21 cellular contexts compared by ENCODE assay signal in the genomic region with DNA sequence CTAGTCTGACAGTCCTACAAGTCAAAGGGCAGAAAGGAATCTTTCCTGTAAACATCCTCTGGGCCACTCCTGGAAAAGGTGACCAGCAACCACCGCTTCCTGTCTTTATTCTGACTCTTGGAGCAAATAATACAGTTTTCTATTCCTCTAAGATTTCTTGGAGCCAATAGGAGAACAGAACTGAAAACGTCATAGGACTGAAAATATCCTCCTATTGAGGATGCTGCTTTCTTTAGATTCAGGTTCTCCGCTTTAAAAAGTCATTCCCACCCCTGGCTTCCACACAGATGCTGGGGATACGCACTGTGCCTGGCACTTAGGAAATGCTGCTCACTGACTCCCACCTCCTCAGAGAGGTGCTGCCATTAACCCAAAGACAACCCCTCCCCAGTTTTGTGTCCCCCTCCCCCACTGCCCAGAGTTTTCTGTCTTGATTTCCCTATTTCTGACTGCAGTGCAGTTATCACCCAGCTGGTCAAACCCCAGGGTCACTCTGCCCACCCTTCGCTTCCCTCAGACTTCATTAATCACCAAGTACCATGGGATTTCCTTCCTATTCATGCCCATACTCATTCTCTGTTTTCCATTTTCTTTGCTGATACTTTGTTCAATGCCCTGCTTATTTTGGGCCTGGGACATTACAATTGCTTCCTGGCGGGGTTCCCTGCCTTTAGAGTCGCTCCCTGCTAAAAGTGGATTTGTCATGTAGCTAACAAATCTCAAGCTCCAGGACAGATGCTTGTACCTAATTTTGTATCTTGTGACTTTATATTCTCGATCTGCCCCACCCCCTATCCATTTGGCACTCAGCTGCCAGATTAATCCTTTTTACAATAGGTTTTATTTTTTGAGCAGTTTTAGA.
A peak's percentile ranks its signal among the peaks of the same experiment; 100 is the strongest.
DNase-seq lines count a peak whose midpoint lies in the region; ATAC-seq and TF ChIP-seq lines count a peak whose summit lies in the region.
"Had no signal": no experiment of that assay in that cellular context is flagged by ENCODE, and none has a peak within 500 bp of the region (broad histone marks: within the 10 kb centered on the region; RNA-seq: fewer than 3 reads in every experiment).

No MANE protein-coding gene starts in this region.

- no peak overlapping the region for H4K91ac ChIP-seq in IMR-90 (ENCODE audit: insufficient read depth, low read depth, low read length)

- TF ChIP-seq RAD21 in IMR-90 (IDR thresholded peaks at IDR 0.05; ENCODE audit: low read length), result no peak

- 96% methylated on average over 3 of the region's 8 CpGs; no CpG with 5 or more reads in 1 of the 2 experiments for WGBS in IMR-90 (ENCODE audit: extremely low coverage in 2 of 2, insufficient read length in 1 of 2), 2 experiments
- WGBS in lung, 2 donors, result 66 to 76% methylated on average over 8 of the region's 8 CpGs

- no peak overlapping the region for H2AK9ac ChIP-seq in IMR-90 (replicated peaks; ENCODE audit: low read depth, low read length, poor library complexity)

- H3K4me3 ChIP-seq in IMR-90 (ENCODE audit: insufficient read depth, low read depth, low read length) (no peak overlapping the region), lung (no peak overlapping the region), subcutaneous abdominal adipose tissue (ENCODE audit: low read depth in 1 of 5, low read length in 5 of 5) (no peak overlapping the region)
- H3K4me3 ChIP-seq: prostate gland had no signal

- H3K4me1 ChIP-seq in IMR-90 (ENCODE audit: control insufficient read depth, insufficient read depth, low read length) (peaks cover 15% of the 10 kb centered on the region), lung (ENCODE audit: control insufficient read depth in 2 of 2, insufficient read depth in 2 of 2, low read length in 2 of 2) (peaks cover 4 to 15% of the 10 kb centered on the region in 2 donors), subcutaneous abdominal adipose tissue (ENCODE audit: control insufficient read depth in 5 of 5, insufficient read depth in 5 of 5, low read length in 5 of 5) (peaks cover 0 to 38% (median 0%) of the 10 kb centered on the region in 5 donors)

- H3K9me1 ChIP-seq in IMR-90 (ENCODE audit: insufficient read depth, low read length), result peaks cover 7% of the 10 kb centered on the region; the same call in 1 of the 2 replicates

- H2AFZ ChIP-seq in IMR-90 (replicated peaks; ENCODE audit: low read length, poor library complexity), result peak overlapping the region; percentile 12

- no peaks in the 10 kb centered on the region for H3K9me3 Mint-ChIP-seq in endothelial cell (ENCODE audit: unreplicated experiment)
- H3K9me3 Mint-ChIP-seq: CD8-positive, alpha-beta T cell; central memory CD8-positive, alpha-beta T cell; memory B cell; natural killer cell; T-helper 1 cell treated with Interleukin-12 subunit alpha and Interleukin-12 subunit beta and Interleukin-4 antibody, amounts not matched to agents 30 μg/mL and 1 μg/mL, for 36 hours had no signal

- H2AK5ac ChIP-seq in IMR-90 (ENCODE audit: low read depth, low read length), result peak overlapping the region; percentile 66

- H3K9me3 ChIP-seq in IMR-90 (ENCODE audit: control insufficient read depth, insufficient read depth, low read length) (no peaks in the 10 kb centered on the region), lung (ENCODE audit: control insufficient read depth in 2 of 2, insufficient read depth in 1 of 2, low read length in 1 of 2) (peaks cover 0 to 2% of the 10 kb centered on the region in 2 donors), subcutaneous abdominal adipose tissue (ENCODE audit: control insufficient read depth in 5 of 5, low read length in 5 of 5) (no peaks in the 10 kb centered on the region)
- H3K9me3 ChIP-seq: prostate gland had no signal

- H3K36me3 Mint-ChIP-seq in endothelial cell (ENCODE audit: low read depth, unreplicated experiment), result no peaks in the 10 kb centered on the region
- H3K36me3 Mint-ChIP-seq: CD8-positive, alpha-beta T cell; memory B cell; natural killer cell had no signal

- no peaks in the 10 kb centered on the region for H3K79me1 ChIP-seq in IMR-90 (ENCODE audit: low read depth in 1 of 2, low read length in 2 of 2)

- peak overlapping the region; percentile 45; the same call in 1 of the 2 replicates for H3K4ac ChIP-seq in IMR-90 (ENCODE audit: low read depth, low read length)

- H3K18ac ChIP-seq in IMR-90 (ENCODE audit: low read depth, low read length), result no peak overlapping the region

- no TSS peak for BruUV-seq in IMR-90 (replicated peaks; lab: Mats Ljungman, UMichigan)

- TF ChIP-seq CTCF in IMR-90 (conservative IDR thresholded peaks at IDR 0.05; ENCODE audit: low read depth, low read length), result no peak
- TF ChIP-seq CTCF in endothelial cell (IDR thresholded peaks at IDR 0.05; ENCODE audit: unreplicated experiment), result no peak
- no peak for TF ChIP-seq CTCF in lung (IDR thresholded peaks at IDR 0.05; ENCODE audit: control extremely low read depth, extremely low read depth)

- in situ Hi-C loops in IMR-90 (cut with MboI; ENCODE audit: low sequenced_read_pairs), result no loop called here

- CTCF ChIA-PET in IMR-90 (lab: Yijun Ruan, JAX), result interaction anchor here (0.6 kb wide), 1 partner anchor 35 kb away, joined by 3 read pairs; no protein-coding TSS in a partner anchor

- H3K23ac ChIP-seq in IMR-90 (ENCODE audit: low read depth, low read length), result no peak overlapping the region

- intact Hi-C loops in IMR-90 (cut with micrococcal nuclease) (no loop called here), head of caudate nucleus (cut with DNase I) (no loop called here)

- DNase-seq in IMR-90 (no peak), endothelial cell (ENCODE audit: low spot score) (peak; percentile 21), lung (ENCODE audit: low spot score) (no peak), D341Med (ENCODE audit: low spot score) (no peak), head of caudate nucleus (no peak)
- no peak for DNase-seq in activated CD4-positive, alpha-beta T cell treated with anti-CD3 and anti-CD28 coated beads for 1 hour
- DNase-seq: activated CD4-positive, alpha-beta T cell treated with anti-CD3 and anti-CD28 coated beads, Interleukin-2, amount 50 U/mL, for 4 hours; activated naive CD4-positive, alpha-beta T cell; activated T-cell treated with anti-CD3 and anti-CD28 coated beads for 4 hours; CD8-positive, alpha-beta T cell; DND-41; glutamatergic neuron; KG1; natural killer cell; NCI-H1048; NCI-H2081 had no signal

- ATAC-seq in IMR-90 (ENCODE audit: low read depth), result no peak
- no peak for ATAC-seq in lung (ENCODE audit: insufficient read depth, low FRiP score)
- ATAC-seq: CD8-positive, alpha-beta T cell; natural killer cell had no signal

- no peak overlapping the region for H4K5ac ChIP-seq in IMR-90 (ENCODE audit: low read depth, low read length)

- peak overlapping the region; percentile 63; the same call in 1 of the 3 replicates for H2BK15ac ChIP-seq in IMR-90 (ENCODE audit: low read depth, low read length)

- H3K27me3 Mint-ChIP-seq in endothelial cell (ENCODE audit: unreplicated experiment), result peaks cover 3% of the 10 kb centered on the region

- H3K27me3 ChIP-seq in IMR-90 (ENCODE audit: control insufficient read depth, insufficient read depth, low read length) (no peaks in the 10 kb centered on the region), lung (ENCODE audit: control insufficient read depth, insufficient read depth) (no peaks in the 10 kb centered on the region), subcutaneous abdominal adipose tissue (ENCODE audit: control insufficient read depth in 5 of 5, insufficient read depth in 4 of 5, low read length in 5 of 5) (no peaks in the 10 kb centered on the region)

- peak overlapping the region; percentile 54; the same call in 1 of the 2 replicates for H2BK120ac ChIP-seq in IMR-90 (ENCODE audit: low read depth, low read length)

- TF ChIP-seq POLR2A in IMR-90 (IDR thresholded peaks at IDR 0.05; ENCODE audit: low read depth, low read length), result no peak

- POLR2A ChIA-PET in IMR-90 (lab: Charles Lee; ENCODE audit: unreplicated experiment), result no interaction called here

- peak overlapping the region; percentile 41; the same call in 1 of the 2 replicates for H2BK20ac ChIP-seq in IMR-90 (ENCODE audit: low read depth, low read length)

- H3K9ac ChIP-seq in IMR-90 (ENCODE audit: low read depth, low read length), result no peak overlapping the region
- H3K9ac ChIP-seq in subcutaneous abdominal adipose tissue (ENCODE audit: low read length in 5 of 5), result no peak overlapping the region

- peak overlapping the region; percentile 98 for H3K27ac Mint-ChIP-seq in endothelial cell (ENCODE audit: unreplicated experiment)
- H3K27ac Mint-ChIP-seq: CD8-positive, alpha-beta T cell; memory B cell; natural killer cell; T-helper 1 cell treated with Interleukin-12 subunit alpha and Interleukin-12 subunit beta and Interleukin-4 antibody, amounts not matched to agents 30 μg/mL and 1 μg/mL, for 36 hours had no signal

- H3K4me1 Mint-ChIP-seq in endothelial cell (ENCODE audit: unreplicated experiment), result peaks cover 76% of the 10 kb centered on the region
- H3K4me1 Mint-ChIP-seq: central memory CD8-positive, alpha-beta T cell; memory B cell; natural killer cell had no signal

- H4K8ac ChIP-seq in IMR-90 (ENCODE audit: low read depth in 2 of 2, low read length in 2 of 2), result 0 out of 4 replicates have a peak overlapping the region, but pooled peaks of 1 of the 2 experiments have one; percentile 29

- peak overlapping the region; percentile 6 for H3K4me3 Mint-ChIP-seq in endothelial cell (ENCODE audit: unreplicated experiment)
- H3K4me3 Mint-ChIP-seq: CD8-positive, alpha-beta T cell; central memory CD8-positive, alpha-beta T cell; memory B cell; natural killer cell; T-helper 1 cell treated with Interleukin-12 subunit alpha and Interleukin-12 subunit beta and Interleukin-4 antibody, amounts not matched to agents 30 μg/mL and 1 μg/mL, for 36 hours had no signal

- H3K36me3 ChIP-seq in IMR-90 (ENCODE audit: control insufficient read depth, insufficient read depth, low read length) (no peaks in the 10 kb centered on the region), lung (ENCODE audit: control insufficient read depth in 2 of 2, insufficient read depth in 2 of 2, low read length in 2 of 2) (no peaks in the 10 kb centered on the region), subcutaneous abdominal adipose tissue (ENCODE audit: control insufficient read depth in 5 of 5, insufficient read depth in 5 of 5, low read length in 5 of 5) (no peaks in the 10 kb centered on the region)
- H3K36me3 ChIP-seq: prostate gland had no signal

- H3K14ac ChIP-seq in IMR-90 (replicated peaks; ENCODE audit: low read depth, low read length), result peak overlapping the region; percentile 20; the same call in 1 of the 2 replicates

- H3K4me2 ChIP-seq in IMR-90 (ENCODE audit: low read depth, low read length), result no peak overlapping the region

- dilution Hi-C loops in IMR-90 (cut with HindIII; ENCODE audit: low sequenced_read_pairs, unreplicated experiment), result no loop called here

- no peak overlapping the region for H3K27ac ChIP-seq in IMR-90 (ENCODE audit: insufficient read depth, low read length)
- peak overlapping the region; percentile 65 to 72 for H3K27ac ChIP-seq in lung (ENCODE audit: low read depth in 1 of 2, low read length in 1 of 2)
- H3K27ac ChIP-seq in subcutaneous abdominal adipose tissue (ENCODE audit: low read depth, low read length), result peak overlapping the region; percentile 37

- H4K20me1 ChIP-seq in IMR-90 (ENCODE audit: insufficient read depth, low read length), result no peaks in the 10 kb centered on the region

- H2BK5ac ChIP-seq in IMR-90 (ENCODE audit: low read depth, low read length, poor library complexity, severe bottlenecking), result no peak overlapping the region

- no peak overlapping the region for H3K56ac ChIP-seq in IMR-90 (ENCODE audit: extremely low read depth, insufficient read depth, low read length)
